Comparison of ENCODE assay signal across 16 cellular contexts in the genomic region with DNA sequence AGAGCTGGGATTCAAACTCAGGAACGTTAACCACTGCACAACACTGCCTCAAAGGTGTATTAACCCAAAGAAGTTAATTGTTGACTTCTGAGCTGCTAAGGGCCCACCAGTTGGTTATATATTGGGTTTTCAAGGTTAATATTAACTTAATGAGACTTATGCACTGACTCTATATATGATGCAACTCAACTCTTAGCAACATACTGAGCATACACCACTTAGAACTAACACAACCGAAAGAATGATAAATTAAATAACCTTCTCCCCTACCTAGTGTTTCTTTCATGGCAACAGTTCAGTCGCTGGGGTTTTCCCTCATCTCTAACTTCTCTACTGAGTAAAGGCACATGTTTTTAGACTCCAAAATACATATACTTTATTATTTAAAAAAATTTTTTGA. TPM values are rescaled to one million over a fixed set of nuclear protein-coding genes. Genes with fewer than 3 reads are reported as not detected.
DNase-seq lines count a peak whose midpoint lies in the region; ATAC-seq, FAIRE-seq and TF ChIP-seq lines count a peak whose summit lies in the region.
"Had no signal": no experiment of that assay in that cellular context is flagged by ENCODE, and none has a peak within 500 bp of the region (broad histone marks: within the 10 kb centered on the region; RNA-seq: fewer than 3 reads in every experiment).

No MANE protein-coding gene starts in this region.

- FAIRE-seq in RCC 7860 (lab: Jason Lieb, UNC), result peak; percentile 98

- no peaks in the 10 kb centered on the region for H3K9me3 Mint-ChIP-seq in T-helper 2 cell treated with Interferon-gamma antibody and Interleukin-4, amounts not matched to agents 5 μg/mL and 100 μg/mL, for 36 hours
- H3K9me3 Mint-ChIP-seq: endodermal cell, memory B cell had no signal

- POLR2A ChIA-PET in OCI-LY7 (lab: Charles Lee), result interaction anchor here (0.6 to 1.5 kb wide), 5 partner anchors 11 to 174 kb away, joined by 3 to 6 read pairs (median 4); no protein-coding TSS in a partner anchor

- CTCF ChIA-PET in OCI-LY7 (lab: Charles Lee; ENCODE audit: unreplicated experiment), result no interaction called here

- H4K20me1 ChIP-seq in OCI-LY7 (ENCODE audit: insufficient read depth, low read length), result no peaks in the 10 kb centered on the region

- peaks cover 2% of the 10 kb centered on the region for H3K4me1 Mint-ChIP-seq in T-helper 2 cell treated with Interferon-gamma antibody and Interleukin-4, amounts not matched to agents 5 μg/mL and 100 μg/mL, for 36 hours (ENCODE audit: low read depth)
- H3K4me1 Mint-ChIP-seq: memory B cell had no signal

- no peak overlapping the region for H3K4me3 ChIP-seq in OCI-LY7 (ENCODE audit: low read depth, low read length, poor library complexity, severe bottlenecking)
- H3K4me3 ChIP-seq: breast epithelium had no signal

- ATAC-seq in GM18505 (IDR thresholded peaks at IDR 0.05; ENCODE audit: unreplicated experiment), result peak; percentile 73
- peak; percentile 92 for ATAC-seq in GM21381 (IDR thresholded peaks at IDR 0.05; ENCODE audit: unreplicated experiment)
- ATAC-seq in HG03064 (IDR thresholded peaks at IDR 0.05; ENCODE audit: low read depth, unreplicated experiment), result peak; percentile 88
- ATAC-seq: PC-3; stimulated activated naive CD8-positive, alpha-beta T cell treated with anti-CD3 and anti-CD28 coated beads, Interleukin-15, Interleukin-2, amounts not matched to agents 100 U/mL and 50 U/mL, for 24 hours had no signal

- H3K4me1 ChIP-seq in OCI-LY7 (ENCODE audit: insufficient read depth, low read length, poor library complexity, severe bottlenecking), result peaks cover 78% of the 10 kb centered on the region
- H3K4me1 ChIP-seq: breast epithelium had no signal

- DNase-seq in RCC 7860 (ENCODE audit: low spot score) (peak; percentile 93), NCI-H82 (lab: John Stamatoyannopoulos, UW) (no peak), OCI-LY7 (ENCODE audit: low spot score) (no peak)
- DNase-seq in T-helper 2 cell treated with Interferon-gamma antibody and Interleukin-4, amounts not matched to agents 5 μg/mL and 100 μg/mL, for 36 hours (ENCODE audit: low spot score), result no peak
- no peak for DNase-seq in activated naive CD4-positive, alpha-beta T cell treated with Interleukin-2 at 50 U/mL for 16 hours
- DNase-seq: endodermal cell; hippocampal formation; NCI-H2171; PC-3; stimulated activated naive CD8-positive, alpha-beta T cell treated with anti-CD3 and anti-CD28 coated beads, Interleukin-15, Interleukin-2, amounts not matched to agents 100 U/mL and 50 U/mL, for 24 hours; T-helper 1 cell had no signal

- TF ChIP-seq POLR2A in GM18505 (IDR thresholded peaks at IDR 0.05; ENCODE audit: borderline replicate concordance, extremely low read depth, insufficient read depth, insufficient read length), result no peak

- H3K9me2 ChIP-seq in OCI-LY7 (ENCODE audit: insufficient read depth, low read length), result no peaks in the 10 kb centered on the region

- intact Hi-C loops in OCI-LY7 (cut with micrococcal nuclease; ENCODE audit: unreplicated experiment), result loop anchor here (10.0 kb wide), 1 partner anchor 556 kb away; no protein-coding TSS in a partner anchor

- H3K4me3 Mint-ChIP-seq in T-helper 2 cell treated with Interferon-gamma antibody and Interleukin-4, amounts not matched to agents 5 μg/mL and 100 μg/mL, for 36 hours, result no peak overlapping the region
- H3K4me3 Mint-ChIP-seq: endodermal cell, memory B cell had no signal

- no peak for TF ChIP-seq CTCF in OCI-LY7 (conservative IDR thresholded peaks at IDR 0.05; ENCODE audit: low read length)

- BruUV-seq in OCI-LY7 (replicated peaks; lab: Mats Ljungman, UMichigan), result no TSS peak

- H2AFZ ChIP-seq in OCI-LY7 (ENCODE audit: low read length), result no peak overlapping the region

- H3K27ac Mint-ChIP-seq in T-helper 2 cell treated with Interferon-gamma antibody and Interleukin-4, amounts not matched to agents 5 μg/mL and 100 μg/mL, for 36 hours, result no peak overlapping the region
- H3K27ac Mint-ChIP-seq: endodermal cell, memory B cell had no signal

- H3K4me2 ChIP-seq in OCI-LY7 (ENCODE audit: low read length), result no peak overlapping the region

- peaks cover 39% of the 10 kb centered on the region for H3K36me3 ChIP-seq in OCI-LY7 (ENCODE audit: insufficient read depth, low read length)
- H3K36me3 ChIP-seq: breast epithelium had no signal

- no peak overlapping the region for H3K27ac ChIP-seq in OCI-LY7 (ENCODE audit: low read depth, low read length, poor library complexity, severe bottlenecking)

- H3K36me3 Mint-ChIP-seq in T-helper 2 cell treated with Interferon-gamma antibody and Interleukin-4, amounts not matched to agents 5 μg/mL and 100 μg/mL, for 36 hours (ENCODE audit: low read depth), result no peaks in the 10 kb centered on the region

- H3K9me3 ChIP-seq in OCI-LY7 (ENCODE audit: low read length), result no peaks in the 10 kb centered on the region
- H3K9me3 ChIP-seq: breast epithelium had no signal

- peaks cover 82% of the 10 kb centered on the region for H3K79me2 ChIP-seq in OCI-LY7 (ENCODE audit: insufficient read depth, low read depth, low read length)

- H3K27me3 Mint-ChIP-seq in T-helper 2 cell treated with Interferon-gamma antibody and Interleukin-4, amounts not matched to agents 5 μg/mL and 100 μg/mL, for 36 hours (ENCODE audit: low read depth), result no peaks in the 10 kb centered on the region

RNA-seq across cellular contexts. Expression of gene FOXP1, which starts 34.5 kb away (rescaled TPM):
- total RNA-seq in OCI-LY7 (2014; rRNA removed; shearing (Covaris generic)), result 67.2 and 87.3 TPM in 2 replicates
- total RNA-seq in OCI-LY7 (2022), result 151 and 168 TPM in 2 replicates
